7 cellular contexts compared by ENCODE assay signal in genomic region chr6:11653028-11653583, GRCh38.
DNase-seq lines count a peak whose midpoint lies in the region; ATAC-seq, FAIRE-seq and TF ChIP-seq lines count a peak whose summit lies in the region.

No MANE protein-coding gene starts in this region.

- H3K23ac ChIP-seq in trophoblast cell (ENCODE audit: low read length), result no peak overlapping the region

- no peak overlapping the region for H2AK5ac ChIP-seq in trophoblast cell (ENCODE audit: low read length)

- CTCF ChIA-PET in T-cell (lab: Charles Lee), result no interaction called here

- H3K27ac ChIP-seq in trophoblast cell (ENCODE audit: low read depth, low read length) (peak overlapping the region; percentile 83), small intestine (ENCODE audit: low read depth in 1 of 2, low read length in 1 of 2) (no peak overlapping the region)

- no peak overlapping the region for H2BK120ac ChIP-seq in trophoblast cell (ENCODE audit: insufficient read depth, low read length, poor library complexity)

- H3K4me3 Mint-ChIP-seq in T-cell, result no peak overlapping the region

- H3K4ac ChIP-seq in trophoblast cell (ENCODE audit: low read depth, low read length), result no peak overlapping the region

- H3K18ac ChIP-seq in trophoblast cell (ENCODE audit: low read length), result no peak overlapping the region

- H3K27ac Mint-ChIP-seq in T-cell, result no peak overlapping the region

- no CpG with 5 or more reads among the region's 8 CpGs for WGBS in trophoblast cell (ENCODE audit: extremely low coverage, insufficient coverage, insufficient read length)
- 42 to 51% (median 46%) methylated on average over 8 of the region's 8 CpGs for WGBS in small intestine, 3 donors

- no peak overlapping the region for H3K9ac ChIP-seq in trophoblast cell (ENCODE audit: low read length)

- H3K4me1 ChIP-seq in trophoblast cell (ENCODE audit: control insufficient read depth in 1 of 2, insufficient read depth in 2 of 2, low read length in 2 of 2) (peaks cover 23 to 35% of the 10 kb centered on the region in 2 experiments), small intestine (ENCODE audit: control insufficient read depth in 2 of 2, insufficient read depth in 1 of 2, low read depth in 1 of 2, low read length in 1 of 2) (no peaks in the 10 kb centered on the region)

- H3K36me3 ChIP-seq in trophoblast cell (ENCODE audit: control insufficient read depth in 1 of 2, insufficient read depth in 2 of 2, low read length in 2 of 2) (no peaks in the 10 kb centered on the region), small intestine (ENCODE audit: control insufficient read depth in 2 of 2, insufficient read depth in 2 of 2, low read length in 2 of 2) (no peaks in the 10 kb centered on the region)

- peaks cover 0 to 6% of the 10 kb centered on the region in 2 donors for H3K27me3 Mint-ChIP-seq in T-cell

- no peak overlapping the region for H3K4me3 ChIP-seq in choroid plexus epithelial cell (ENCODE audit: low read depth, low read length)
- no peak overlapping the region for H3K4me3 ChIP-seq in trophoblast cell (ENCODE audit: low read depth, low read length)
- no peak overlapping the region for H3K4me3 ChIP-seq in small intestine (ENCODE audit: low read depth in 1 of 2, low read length in 2 of 2)

- peaks cover 0 to 10% (median 8%) of the 10 kb centered on the region in 3 donors for H3K4me1 Mint-ChIP-seq in T-cell

- peak overlapping the region; percentile 79 for H2BK5ac ChIP-seq in trophoblast cell (ENCODE audit: low read depth, low read length, poor library complexity)

- POLR2A ChIA-PET in T-cell (lab: Charles Lee), result no interaction called here

- no peak overlapping the region for H4K8ac ChIP-seq in trophoblast cell (ENCODE audit: low read depth, low read length)

- TF ChIP-seq CTCF in GM20000 (IDR thresholded peaks at IDR 0.05; ENCODE audit: extremely low read depth, missing control alignments) (no peak), choroid plexus epithelial cell (conservative IDR thresholded peaks at IDR 0.05; ENCODE audit: low read depth, low read length) (no peak)

- DNase-seq in GM20000 (ENCODE audit: low spot score), result peak; percentile 56
- DNase-seq in T-cell, result peak in 11 of 34 experiments; percentile 5 to 42 (median 13)
- DNase-seq in choroid plexus epithelial cell (ENCODE audit: low read depth), result peak; percentile 96
- peak; percentile 81 to 84 for DNase-seq in trophoblast cell
- no peak for DNase-seq in SHP77 (lab: John Stamatoyannopoulos, UW)
- DNase-seq in small intestine, result no peak
- no peak for DNase-seq in KG1 (lab: John Stamatoyannopoulos, UW)

- H3K27me3 ChIP-seq in trophoblast cell (ENCODE audit: insufficient read depth, low read length), result no peaks in the 10 kb centered on the region
- no peaks in the 10 kb centered on the region for H3K27me3 ChIP-seq in small intestine (ENCODE audit: control insufficient read depth in 2 of 2, insufficient read depth in 2 of 2, low read length in 2 of 2)

- H3K14ac ChIP-seq in trophoblast cell (ENCODE audit: low read length), result no peak overlapping the region

- no peak for FAIRE-seq in small intestine (lab: Jason Lieb, UNC)

- H4K91ac ChIP-seq in trophoblast cell (ENCODE audit: low read depth, low read length), result peak overlapping the region; percentile 69

- no peak overlapping the region for H4K12ac ChIP-seq in trophoblast cell (ENCODE audit: low read depth, low read length)

- H3K9me3 Mint-ChIP-seq in T-cell, result peaks cover 0 to 4% (median 0%) of the 10 kb centered on the region in 3 donors

- H3K79me1 ChIP-seq in trophoblast cell (ENCODE audit: low read length), result peaks cover 36% of the 10 kb centered on the region

- H2AFZ ChIP-seq in trophoblast cell (ENCODE audit: insufficient read depth, low read length, poor library complexity), result no peak overlapping the region

- no peaks in the 10 kb centered on the region for H3K79me2 ChIP-seq in trophoblast cell (ENCODE audit: control insufficient read depth, insufficient read depth, low read length, poor library complexity)

- H3K9me3 ChIP-seq in trophoblast cell (ENCODE audit: insufficient read depth, low read depth, low read length) (peaks cover 3% of the 10 kb centered on the region), small intestine (ENCODE audit: control insufficient read depth, low read depth) (no peaks in the 10 kb centered on the region)

- peak overlapping the region; percentile 29 for H3K4me2 ChIP-seq in trophoblast cell (ENCODE audit: low read length)

- H3K36me3 Mint-ChIP-seq in T-cell, result no peaks in the 10 kb centered on the region

- no peak overlapping the region for H2BK12ac ChIP-seq in trophoblast cell (ENCODE audit: low read length)

- ATAC-seq in T-cell (replicated peaks in 1 of 4), result peak; percentile 31 to 94 (median 84)

Comparison
In these comparisons a context has a peak if more than half of its experiments do, and no peak if none do; other contexts are left out.
1. DNase-seq: peak in GM20000 (single experiment), choroid plexus epithelial cell (single experiment) and trophoblast cell (2 of 2); none in SHP77 (0 of 2), small intestine (single experiment) and KG1 (single experiment).